ENCODE assay signal across 19 cellular contexts in the genomic region with DNA sequence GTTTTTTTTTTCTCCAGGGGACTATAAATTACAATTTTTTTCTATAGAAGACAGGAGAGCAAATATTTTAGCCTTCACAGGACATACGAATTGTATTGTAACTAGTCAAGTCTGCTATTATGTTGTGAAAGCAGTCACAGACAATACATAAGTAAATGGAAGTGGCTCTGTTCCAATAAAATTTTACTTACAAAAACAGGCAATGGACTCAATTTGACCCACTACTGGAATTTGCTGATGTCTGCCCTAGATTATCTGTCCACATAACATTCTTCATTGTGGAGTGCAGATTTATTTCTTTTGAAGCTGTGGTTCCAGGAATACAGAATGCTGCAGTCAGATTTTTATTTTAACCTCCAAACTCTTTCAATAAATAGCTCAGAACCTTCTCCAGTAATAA.
"Had no signal": no experiment of that assay in that cellular context is flagged by ENCODE, and none has a peak within 500 bp of the region (broad histone marks: within the 10 kb centered on the region; RNA-seq: fewer than 3 reads in every experiment).

No MANE protein-coding gene starts in this region.

- H3K4me3 ChIP-seq: colonic mucosa, dorsolateral prefrontal cortex, gastrocnemius medialis, left ventricle myocardium inferior, lower lobe of right lung, smooth muscle cell, suprapubic skin, thyroid gland had no signal

- H3K27me3 Mint-ChIP-seq: naive B cell, type B pancreatic cell had no signal

- H3K9me3 Mint-ChIP-seq: type B pancreatic cell had no signal

- H3K27ac Mint-ChIP-seq: naive B cell, nephron progenitor cell, type B pancreatic cell had no signal

- ATAC-seq: esophagus mucosa; gastrocnemius medialis; lower lobe of right lung; right cardiac atrium; stimulated activated naive CD8-positive, alpha-beta T cell treated with anti-CD3 and anti-CD28 coated beads, Interleukin-15, Interleukin-2, amounts not matched to agents 100 U/mL and 50 U/mL, for 24 hours had no signal

- DNase-seq: cerebellar nuclear complex; colonic mucosa; dorsolateral prefrontal cortex; effector CD8-positive, alpha-beta T cell; gastrocnemius medialis; glutamatergic neuron; left ventricle myocardium inferior; lower lobe of right lung; mesenchymal stem cell; naive B cell; nephron progenitor cell; right cardiac atrium; stimulated activated CD4-positive, alpha-beta T cell treated with anti-CD3 and anti-CD28 coated beads, Interleukin-2, amount 100 ng/mL, for 48 hours; stimulated activated naive CD8-positive, alpha-beta T cell treated with anti-CD3 and anti-CD28 coated beads, Interleukin-15, Interleukin-2, amounts not matched to agents 100 U/mL and 50 U/mL, for 24 hours; thyroid gland had no signal

- H3K36me3 Mint-ChIP-seq: naive B cell, type B pancreatic cell had no signal

- H3K4me1 Mint-ChIP-seq: naive B cell, nephron progenitor cell had no signal

- H3K4me3 Mint-ChIP-seq: naive B cell, nephron progenitor cell, type B pancreatic cell had no signal
